11 cellular contexts compared by ENCODE assay signal in genomic region chr15:69297642-69298353, GRCh38. TPM values are rescaled to one million over a fixed set of nuclear protein-coding genes. Genes with fewer than 3 reads are reported as not detected.
DNase-seq lines count a peak whose midpoint lies in the region; TF ChIP-seq lines count a peak whose summit lies in the region.
"Had no signal": no experiment of that assay in that cellular context is flagged by ENCODE, and none has a peak within 500 bp of the region (broad histone marks: within the 10 kb centered on the region; RNA-seq: fewer than 3 reads in every experiment).

No MANE protein-coding gene starts in this region.

- H3K27ac ChIP-seq in SK-N-MC, result no peak overlapping the region
- H3K27ac ChIP-seq: gastrocnemius medialis, right atrium auricular region, thyroid gland had no signal

- H3K4me3 ChIP-seq in GM12865 (ENCODE audit: low read depth, low read length), result no peak overlapping the region
- peak overlapping the region; percentile 88; the same call in 1 of the 2 replicates for H3K4me3 ChIP-seq in SK-N-MC

- peak overlapping the region; percentile 25 to 67 (median 56) for H3K4me3 Mint-ChIP-seq in immature natural killer cell

- H3K4me1 Mint-ChIP-seq in immature natural killer cell, result peaks cover 5 to 15% of the 10 kb centered on the region in 2 donors

- H3K27ac Mint-ChIP-seq in immature natural killer cell, result no peak overlapping the region

- no peaks in the 10 kb centered on the region for H3K9me3 ChIP-seq in SK-N-MC (ENCODE audit: low read depth, low read length)
- H3K9me3 ChIP-seq: gastrocnemius medialis, right atrium auricular region, thyroid gland had no signal

- no peaks in the 10 kb centered on the region for H3K9me3 Mint-ChIP-seq in immature natural killer cell

- H3K9ac ChIP-seq in SK-N-MC (ENCODE audit: insufficient read length), result no peak overlapping the region

- peak; percentile 10 for DNase-seq in GM12865 (ENCODE audit: low read depth)
- no peak for DNase-seq in SK-N-MC (ENCODE audit: low read depth, low spot score)
- no peak for DNase-seq in immature natural killer cell
- peak; percentile 51 for DNase-seq in posterior vena cava (ENCODE audit: low spot score)
- DNase-seq in GM03348 (ENCODE audit: low spot score), result no peak
- no peak for DNase-seq in medulla oblongata (ENCODE audit: extremely low spot score)
- DNase-seq in cardiac septum (ENCODE audit: low spot score), result no peak
- DNase-seq: activated gamma-delta T cell, gastrocnemius medialis had no signal

- TF ChIP-seq CTCF in GM12865 (IDR thresholded peaks at IDR 0.05; ENCODE audit: insufficient read depth, low read depth, low read length, missing control alignments), result no peak

- no peaks in the 10 kb centered on the region for H3K36me3 ChIP-seq in SK-N-MC (ENCODE audit: insufficient read depth, low read length)
- H3K36me3 ChIP-seq: gastrocnemius medialis, right atrium auricular region, thyroid gland had no signal

- intact Hi-C loops in posterior vena cava (cut with DNase I) (no loop called here), cardiac septum (cut with DNase I) (no loop called here)

- peaks cover 0 to 4% (median 0%) of the 10 kb centered on the region in 3 donors for H3K36me3 Mint-ChIP-seq in immature natural killer cell

- H3K27me3 Mint-ChIP-seq in immature natural killer cell (ENCODE audit: low read depth in 3 of 3), result peaks cover 8 to 11% (median 8%) of the 10 kb centered on the region in 3 donors

RNA-seq across cellular contexts. Expression of gene PAQR5, which starts 0.9 kb away (rescaled TPM):
- polyA plus RNA-seq in immature natural killer cell, result not detected
- total RNA-seq in posterior vena cava, result 1 to 10 TPM in 1 of 2 donors, under 1 TPM in 1; 0.29 to 1.2 TPM
- total RNA-seq in cardiac septum, result 0.16 TPM

Comparison
In these comparisons a context has a peak if more than half of its experiments do, and no peak if none do; other contexts are left out.
1. DNase-seq: peak in GM12865 (single experiment) and posterior vena cava (single experiment); none in SK-N-MC (single experiment), immature natural killer cell (0 of 3), GM03348 (single experiment), medulla oblongata (single experiment) and cardiac septum (single experiment).